Comparison of ENCODE assay signal across 9 cellular contexts in genomic region chr14:68681256-68681655, GRCh38.
DNase-seq lines count a peak whose midpoint lies in the region; ATAC-seq, FAIRE-seq and TF ChIP-seq lines count a peak whose summit lies in the region.
"Had no signal": no experiment of that assay in that cellular context is flagged by ENCODE, and none has a peak within 500 bp of the region (broad histone marks: within the 10 kb centered on the region; RNA-seq: fewer than 3 reads in every experiment).

No MANE protein-coding gene starts in this region.

- peak overlapping the region; percentile 3 to 80 for H4K8ac ChIP-seq in IMR-90 (ENCODE audit: low read depth in 2 of 2, low read length in 2 of 2)

- ATAC-seq in IMR-90 (ENCODE audit: low read depth) (no peak), K562 (no peak), GM18498 (IDR thresholded peaks at IDR 0.05; ENCODE audit: unreplicated experiment) (no peak)

- peak overlapping the region; percentile 82; the same call in 1 of the 2 replicates for H3K18ac ChIP-seq in IMR-90 (ENCODE audit: low read depth, low read length)

- peak overlapping the region; percentile 85 for H4K91ac ChIP-seq in IMR-90 (ENCODE audit: insufficient read depth, low read depth, low read length)

- TF ChIP-seq EP300 in K562 (IDR thresholded peaks at IDR 0.05; ENCODE audit: low read length), result no peak

- no peaks in the 10 kb centered on the region for H3K79me2 ChIP-seq in K562 (ENCODE audit: control insufficient read depth, insufficient read depth, low read length)

- H3K9me1 ChIP-seq in IMR-90 (ENCODE audit: insufficient read depth, low read length) (peaks cover 34% of the 10 kb centered on the region), K562 (ENCODE audit: control insufficient read depth, insufficient read depth, low read length) (no peaks in the 10 kb centered on the region)

- no peak overlapping the region for H2AK9ac ChIP-seq in IMR-90 (replicated peaks; ENCODE audit: low read depth, low read length, poor library complexity)

- H4K5ac ChIP-seq in IMR-90 (ENCODE audit: low read depth, low read length), result peak overlapping the region; percentile 84

- no peak for FAIRE-seq in K562 (lab: Jason Lieb, UNC)
- FAIRE-seq: RCC 7860 had no signal

- peak overlapping the region; percentile 97 for H2AK5ac ChIP-seq in IMR-90 (ENCODE audit: low read depth, low read length)

- H3K4me2 ChIP-seq in IMR-90 (ENCODE audit: low read depth, low read length) (no peak overlapping the region; the same call in 1 of the 2 replicates), K562 (ENCODE audit: insufficient read depth, low read length) (no peak overlapping the region)

- no peak overlapping the region for H3K9ac ChIP-seq in IMR-90 (ENCODE audit: low read depth, low read length)
- H3K9ac ChIP-seq in K562 (ENCODE audit: insufficient read depth in 1 of 2, low read depth in 2 of 2, low read length in 2 of 2), result no peak overlapping the region
- no peak overlapping the region for H3K9ac ChIP-seq in mucosa of rectum (ENCODE audit: low read depth in 1 of 2, low read length in 2 of 2)

- H3K79me1 ChIP-seq in IMR-90 (ENCODE audit: low read depth in 1 of 2, low read length in 2 of 2), result peaks cover 0 to 17% of the 10 kb centered on the region in 2 experiments; a peak in 1 of 4 replicates

- no peaks in the 10 kb centered on the region for H3K27me3 ChIP-seq in IMR-90 (ENCODE audit: control insufficient read depth, insufficient read depth, low read length)
- H3K27me3 ChIP-seq in K562 (ENCODE audit: control insufficient read depth in 2 of 2, insufficient read depth in 2 of 2, low read length in 2 of 2), result no peaks in the 10 kb centered on the region
- H3K27me3 ChIP-seq in mucosa of rectum (ENCODE audit: control insufficient read depth in 2 of 2, insufficient read depth in 2 of 2, low read length in 2 of 2), result no peaks in the 10 kb centered on the region
- no peaks in the 10 kb centered on the region for H3K27me3 ChIP-seq in thymus (ENCODE audit: control insufficient read depth, insufficient read depth)

- POLR2A ChIA-PET in IMR-90 (lab: Charles Lee; ENCODE audit: unreplicated experiment), result no interaction called here
- POLR2A ChIA-PET in K562 (lab: Yijun Ruan, JAX), result interaction anchor here (1.2 to 1.5 kb wide), 2 partner anchors 12 to 14 kb away, joined by 3 read pairs; no protein-coding TSS in a partner anchor

- TF ChIP-seq POLR2A in IMR-90 (IDR thresholded peaks at IDR 0.05; ENCODE audit: low read depth, low read length) (no peak), K562 (conservative IDR thresholded peaks at IDR 0.05) (no peak)

- dilution Hi-C loops in IMR-90 (cut with HindIII; ENCODE audit: low sequenced_read_pairs, unreplicated experiment), result no loop called here

- no peak overlapping the region for H3K56ac ChIP-seq in IMR-90 (ENCODE audit: extremely low read depth, insufficient read depth, low read length)

- 100% methylated on average over 3 of the region's 6 CpGs; no CpG with 5 or more reads in 1 of the 2 experiments for WGBS in IMR-90 (ENCODE audit: extremely low coverage in 2 of 2, insufficient read length in 1 of 2), 2 experiments
- WGBS in K562 (ENCODE audit: insufficient coverage, low coverage, missing lambda C conversion rate), result 76% methylated on average over 4 of the region's 6 CpGs
- WGBS in thymus, result 91% methylated on average over 6 of the region's 6 CpGs

- peak overlapping the region; percentile 75 for H3K4ac ChIP-seq in IMR-90 (ENCODE audit: low read depth, low read length)

- in situ Hi-C loops in IMR-90 (cut with MboI; ENCODE audit: low sequenced_read_pairs) (no loop called here), K562 (cut with MboI) (no loop called here)

- BruUV-seq in IMR-90 (replicated peaks; lab: Mats Ljungman, UMichigan) (no TSS peak), K562 (replicated peaks; lab: Mats Ljungman, UMichigan) (no TSS peak)

- H3K36me3 ChIP-seq in IMR-90 (ENCODE audit: control insufficient read depth, insufficient read depth, low read length) (no peaks in the 10 kb centered on the region), K562 (ENCODE audit: control insufficient read depth, insufficient read depth, low read length) (no peaks in the 10 kb centered on the region), mucosa of rectum (ENCODE audit: control insufficient read depth in 2 of 2, insufficient read depth in 2 of 2, low read length in 2 of 2) (no peaks in the 10 kb centered on the region), thymus (ENCODE audit: control insufficient read depth, insufficient read depth) (no peaks in the 10 kb centered on the region)

- H3K4me3 ChIP-seq in IMR-90 (ENCODE audit: insufficient read depth, low read depth, low read length) (no peak overlapping the region), K562 (no peak overlapping the region), mucosa of rectum (ENCODE audit: low read length in 2 of 2) (no peak overlapping the region), thymus (ENCODE audit: low read length) (no peak overlapping the region)

- H3K27ac ChIP-seq in IMR-90 (ENCODE audit: insufficient read depth, low read length) (no peak overlapping the region), K562 (ENCODE audit: extremely low read depth, low read depth, low read length) (no peak overlapping the region), mucosa of rectum (ENCODE audit: low read depth in 2 of 2, low read length in 2 of 2) (peak overlapping the region; percentile 2 to 50), thymus (ENCODE audit: low read depth) (peak overlapping the region; percentile 36)

- peak overlapping the region; percentile 74 for H3K14ac ChIP-seq in IMR-90 (replicated peaks; ENCODE audit: low read depth, low read length)

- peak overlapping the region; percentile 26; the same call in 1 of the 2 replicates for H3K23ac ChIP-seq in IMR-90 (ENCODE audit: low read depth, low read length)

- no peak for TF ChIP-seq CTCF in IMR-90 (conservative IDR thresholded peaks at IDR 0.05; ENCODE audit: low read depth, low read length)
- TF ChIP-seq CTCF in K562 (IDR thresholded peaks at IDR 0.05 in 2 of 3, conservative IDR thresholded peaks at IDR 0.05 in 1 of 3; ENCODE audit: insufficient read depth in 2 of 3, low read depth in 1 of 3, low read length in 3 of 3), result no peak

- CTCF ChIA-PET in IMR-90 (lab: Yijun Ruan, JAX), result no interaction called here
- CTCF ChIA-PET in K562 (lab: Yijun Ruan, JAX; ENCODE audit: low intra/inter-chr PET ratio), result no interaction called here

- intact Hi-C loops in IMR-90 (cut with micrococcal nuclease), result loop anchor here (10.0 kb wide), 2 partner anchors 136 to 216 kb away; no protein-coding TSS in a partner anchor
- intact Hi-C loops in K562 (cut with micrococcal nuclease), result no loop called here

- H4K20me1 ChIP-seq in IMR-90 (ENCODE audit: insufficient read depth, low read length) (no peaks in the 10 kb centered on the region), K562 (replicated peaks; ENCODE audit: control insufficient read depth, insufficient read depth, low read length) (no peaks in the 10 kb centered on the region)

- H3K9me3 ChIP-seq in IMR-90 (ENCODE audit: control insufficient read depth, insufficient read depth, low read length) (no peaks in the 10 kb centered on the region), K562 (replicated peaks; ENCODE audit: control insufficient read depth, insufficient read depth, low read depth, low read length) (no peaks in the 10 kb centered on the region), mucosa of rectum (ENCODE audit: control insufficient read depth in 2 of 2, low read length in 2 of 2) (no peaks in the 10 kb centered on the region), thymus (ENCODE audit: control insufficient read depth) (no peaks in the 10 kb centered on the region)

- TF ChIP-seq RAD21 in IMR-90 (IDR thresholded peaks at IDR 0.05; ENCODE audit: low read length), result no peak
- TF ChIP-seq RAD21 in K562 (CRISPR knock-in tag; conservative IDR thresholded peaks at IDR 0.05 in 1 of 2, IDR thresholded peaks at IDR 0.05 in 1 of 2), result no peak

- H2BK120ac ChIP-seq in IMR-90 (ENCODE audit: low read depth, low read length), result peak overlapping the region; percentile 82

- peak overlapping the region; percentile 28; the same call in 2 of the 3 replicates for H2BK15ac ChIP-seq in IMR-90 (ENCODE audit: low read depth, low read length)

- H2BK5ac ChIP-seq in IMR-90 (ENCODE audit: low read depth, low read length, poor library complexity, severe bottlenecking), result no peak overlapping the region

- peaks cover 32% of the 10 kb centered on the region for H3K4me1 ChIP-seq in IMR-90 (ENCODE audit: control insufficient read depth, insufficient read depth, low read length)
- H3K4me1 ChIP-seq in K562 (replicated peaks in 1 of 2; ENCODE audit: control insufficient read depth in 2 of 2, insufficient read depth in 2 of 2, low read length in 2 of 2), result peaks cover 0 to 22% of the 10 kb centered on the region in 2 experiments; a peak in 4 of 5 replicates
- H3K4me1 ChIP-seq in mucosa of rectum (ENCODE audit: control insufficient read depth in 2 of 2, insufficient read depth in 2 of 2, low read length in 2 of 2), result peaks cover 10 to 20% of the 10 kb centered on the region in 2 donors
- peaks cover 24% of the 10 kb centered on the region for H3K4me1 ChIP-seq in thymus (ENCODE audit: control insufficient read depth, insufficient read depth, low read length)

- H2AFZ ChIP-seq in IMR-90 (replicated peaks; ENCODE audit: low read length, poor library complexity), result no peak overlapping the region
- H2AFZ ChIP-seq in K562 (ENCODE audit: low read depth, low read length), result peak overlapping the region; percentile 32; the same call in 1 of the 2 replicates

- DNase-seq in IMR-90 (no peak), K562 (ENCODE audit: extremely low read depth in 1 of 4, low spot score in 3 of 4) (no peak), NCI-H526 treated with DMSO at 0.1 percent for 48 hours (lab: John Stamatoyannopoulos, UW) (no peak), HPDE6-E6E7 (ENCODE audit: extremely low spot score) (no peak)
- DNase-seq: NCI-H2029 treated with DMSO at 0.1 percent for 48 hours had no signal

- H2BK20ac ChIP-seq in IMR-90 (ENCODE audit: low read depth, low read length), result peak overlapping the region; percentile 70

TF ChIP-seq in IMR-90, 13 proteins besides CTCF, POLR2A, EP300 and RAD21:
- no peak for TF ChIP-seq FOS (IDR thresholded peaks at IDR 0.05; ENCODE audit: low read depth, low read length)
- TF ChIP-seq BHLHE40 (IDR thresholded peaks at IDR 0.05; ENCODE audit: low read depth, low read length), result no peak
- no peak for TF ChIP-seq CEBPB (IDR thresholded peaks at IDR 0.05; ENCODE audit: low read depth, low read length)
- no peak for TF ChIP-seq NFE2L2 (IDR thresholded peaks at IDR 0.05; ENCODE audit: low read depth, low read length)

TF ChIP-seq in K562, 482 proteins besides CTCF, POLR2A, EP300 and RAD21 (continues in another document):
- TF ChIP-seq MXI1 (IDR thresholded peaks at IDR 0.05; ENCODE audit: low read depth, low read length), result no peak
- no peak for TF ChIP-seq ZNF76 (CRISPR knock-in tag; IDR thresholded peaks at IDR 0.05; ENCODE audit: borderline replicate concordance)
- no peak for TF ChIP-seq ZNF589 (CRISPR knock-in tag; IDR thresholded peaks at IDR 0.05; ENCODE audit: low read depth)
- no peak for TF ChIP-seq KAT8 (IDR thresholded peaks at IDR 0.05; ENCODE audit: low read depth)
- TF ChIP-seq POLR2AphosphoS5 (IDR thresholded peaks at IDR 0.05; ENCODE audit: control insufficient read depth, insufficient read depth, low read depth, low read length), result no peak
- TF ChIP-seq ERF (CRISPR knock-in tag; IDR thresholded peaks at IDR 0.05), result no peak
- TF ChIP-seq MTF1 (CRISPR knock-in tag; IDR thresholded peaks at IDR 0.05; ENCODE audit: borderline replicate concordance), result no peak
- TF ChIP-seq TRIM28 (IDR thresholded peaks at IDR 0.05), result no peak

Comparison
In these comparisons a context has a peak if more than half of its experiments do, and no peak if none do; other contexts are left out.
1. H3K27ac ChIP-seq: peak in mucosa of rectum (2 of 2) and thymus (single experiment); none in IMR-90 (single experiment) and K562 (single experiment).